Comparison of ENCODE assay signal across 9 cellular contexts in genomic region chr9:91775011-91775707, GRCh38.
DNase-seq lines count a peak whose midpoint lies in the region; ATAC-seq and TF ChIP-seq lines count a peak whose summit lies in the region.
"Had no signal": no experiment of that assay in that cellular context is flagged by ENCODE, and none has a peak within 500 bp of the region (broad histone marks: within the 10 kb centered on the region; RNA-seq: fewer than 3 reads in every experiment).

No MANE protein-coding gene starts in this region.

- CTCF ChIA-PET in Caco-2 (lab: Charles Lee): no interaction called here
- CTCF ChIA-PET in naive thymus-derived CD4-positive, alpha-beta T cell (lab: Charles Lee): no interaction called here

- H3K4me2 ChIP-seq in H9 (ENCODE audit: insufficient read depth, insufficient read length, low read length): no peak overlapping the region

- WGBS in H9 (ENCODE audit: extremely low coverage, insufficient read length, low lambda C conversion rate): no CpG with 5 or more reads among the region's 9 CpGs

- H3K27me3 ChIP-seq in Caco-2 (replicated peaks; ENCODE audit: control insufficient read depth, insufficient read depth, low read length): no peaks in the 10 kb centered on the region; the same call in 1 of the 2 replicates
- H3K27me3 ChIP-seq in H9 (ENCODE audit: insufficient read depth, low read length): no peaks in the 10 kb centered on the region
- H3K27me3 ChIP-seq in naive thymus-derived CD4-positive, alpha-beta T cell (ENCODE audit: control insufficient read depth in 2 of 2, insufficient read depth in 2 of 2, low read length in 2 of 2): peaks cover 0 to 4% of the 10 kb centered on the region in 2 donors

- H3K14ac ChIP-seq in H9 (ENCODE audit: insufficient read depth, low read length): no peak overlapping the region

- H3K4me1 ChIP-seq in Caco-2: no peaks in the 10 kb centered on the region
- H3K4me1 ChIP-seq in H9 (ENCODE audit: insufficient read depth, low read length): no peaks in the 10 kb centered on the region
- peaks cover 0 to 4% of the 10 kb centered on the region in 2 donors for H3K4me1 ChIP-seq in naive thymus-derived CD4-positive, alpha-beta T cell (ENCODE audit: control insufficient read depth in 2 of 2, insufficient read depth in 2 of 2, low read length in 2 of 2)

- no peak overlapping the region for H3K9ac ChIP-seq in H9 (ENCODE audit: extremely low read depth, insufficient read length, low read length)

- ATAC-seq in naive thymus-derived CD4-positive, alpha-beta T cell: peak; percentile 63
- peak; percentile 65 for ATAC-seq in stimulated activated naive CD8-positive, alpha-beta T cell treated with anti-CD3 and anti-CD28 coated beads, Interleukin-15, Interleukin-2, amounts not matched to agents 100 U/mL and 50 U/mL, for 24 hours
- no peak for ATAC-seq in HG03025 (IDR thresholded peaks at IDR 0.05; ENCODE audit: low FRiP score, unreplicated experiment)

- H3K9me3 Mint-ChIP-seq in Caco-2 (ENCODE audit: unreplicated experiment) (no peaks in the 10 kb centered on the region), H9 (no peaks in the 10 kb centered on the region)
- H3K9me3 Mint-ChIP-seq in naive thymus-derived CD4-positive, alpha-beta T cell: no peaks in the 10 kb centered on the region

- H2BK120ac ChIP-seq in H9 (ENCODE audit: low read depth, low read length, poor library complexity, severe bottlenecking): no peak overlapping the region

- H2BK12ac ChIP-seq in H9 (ENCODE audit: insufficient read length, low read depth, low read length): no peak overlapping the region

- H3T11ph ChIP-seq in H9 (ENCODE audit: low read length): no peak overlapping the region

- H4K20me1 ChIP-seq in H9 (ENCODE audit: control insufficient read depth, insufficient read depth, insufficient read length): no peaks in the 10 kb centered on the region

- H3K4me1 Mint-ChIP-seq in Caco-2 (ENCODE audit: low read depth, unreplicated experiment): peaks cover 7% of the 10 kb centered on the region
- H3K4me1 Mint-ChIP-seq in H9: peaks cover 6 to 21% of the 10 kb centered on the region in 2 experiments
- peaks cover 0 to 4% (median 0%) of the 10 kb centered on the region in 7 donors for H3K4me1 Mint-ChIP-seq in naive thymus-derived CD4-positive, alpha-beta T cell

- H3K79me1 ChIP-seq in H9 (ENCODE audit: insufficient read depth, low read depth, low read length, poor library complexity, severe bottlenecking): no peaks in the 10 kb centered on the region

- H3K18ac ChIP-seq in H9 (ENCODE audit: insufficient read length, low read depth, low read length): no peak overlapping the region

- no peaks in the 10 kb centered on the region for H3K36me3 ChIP-seq in Caco-2 (ENCODE audit: control insufficient read depth, insufficient read depth, low read length)
- no peaks in the 10 kb centered on the region for H3K36me3 ChIP-seq in naive thymus-derived CD4-positive, alpha-beta T cell (ENCODE audit: control insufficient read depth in 2 of 3, insufficient read depth in 3 of 3, low read length in 3 of 3)

- H3K4me3 ChIP-seq in Caco-2 (ENCODE audit: low read depth, low read length): no peak overlapping the region
- H3K4me3 ChIP-seq in naive thymus-derived CD4-positive, alpha-beta T cell (ENCODE audit: low read length): no peak overlapping the region
- H3K4me3 ChIP-seq: SK-N-MC had no signal

- DNase-seq in Caco-2 (peak; percentile 55 to 64), H9 (peak; percentile 84), NCI-H748 treated with DMSO at 0.1 percent for 48 hours (lab: John Stamatoyannopoulos, UW) (peak; percentile 49), epidermal melanocyte (ENCODE audit: insufficient read length, low spot score) (peak; percentile 28)
- DNase-seq in activated CD8-positive, alpha-beta memory T cell treated with anti-CD3 and anti-CD28 coated beads for 4 hours (ENCODE audit: low read depth in 2 of 2): peak; percentile 38 to 40
- peak in 7 of 9 donors; percentile 16 to 65 (median 33) for DNase-seq in naive thymus-derived CD4-positive, alpha-beta T cell
- peak; percentile 73 for DNase-seq in stimulated activated naive CD8-positive, alpha-beta T cell treated with anti-CD3 and anti-CD28 coated beads, Interleukin-15, Interleukin-2, amounts not matched to agents 100 U/mL and 50 U/mL, for 24 hours

- H4K8ac ChIP-seq in H9 (replicated peaks; ENCODE audit: insufficient read length, low read depth, low read length): no peak overlapping the region

- TF ChIP-seq CTCF in Caco-2 (IDR thresholded peaks at IDR 0.05; ENCODE audit: insufficient read depth in 1 of 2, low read depth in 1 of 2, low read length in 1 of 2, severe bottlenecking in 1 of 2, unreplicated experiment in 1 of 2): peak; percentile 67 to 73
- TF ChIP-seq CTCF in H9 (conservative IDR thresholded peaks at IDR 0.05): peak; percentile 93

- no peak overlapping the region for H3K27ac Mint-ChIP-seq in Caco-2 (ENCODE audit: unreplicated experiment)
- no peak overlapping the region for H3K27ac Mint-ChIP-seq in H9
- no peak overlapping the region for H3K27ac Mint-ChIP-seq in naive thymus-derived CD4-positive, alpha-beta T cell

- no peaks in the 10 kb centered on the region for H3K23me2 ChIP-seq in H9 (ENCODE audit: insufficient read length, low read depth, low read length, poor library complexity, severe bottlenecking)

- no peak overlapping the region for H3K4me3 Mint-ChIP-seq in Caco-2 (ENCODE audit: unreplicated experiment)
- H3K4me3 Mint-ChIP-seq in H9: no peak overlapping the region
- no peak overlapping the region for H3K4me3 Mint-ChIP-seq in naive thymus-derived CD4-positive, alpha-beta T cell

- no peak overlapping the region for H2AFZ ChIP-seq in H9 (ENCODE audit: low read length)

- POLR2A ChIA-PET in Caco-2 (lab: Charles Lee): no interaction called here
- POLR2A ChIA-PET in naive thymus-derived CD4-positive, alpha-beta T cell (lab: Charles Lee): no interaction called here

- no peaks in the 10 kb centered on the region for H3K79me2 ChIP-seq in H9 (ENCODE audit: insufficient read depth, low read length)

- no peak overlapping the region for H3K4ac ChIP-seq in H9 (ENCODE audit: low read depth, low read length)

- no peak overlapping the region for H3K23ac ChIP-seq in H9 (ENCODE audit: insufficient read length, low read depth, low read length)

- H3K9me3 ChIP-seq in Caco-2: no peaks in the 10 kb centered on the region
- H3K9me3 ChIP-seq in H9 (ENCODE audit: control insufficient read depth, low read depth, low read length): no peaks in the 10 kb centered on the region
- H3K9me3 ChIP-seq in naive thymus-derived CD4-positive, alpha-beta T cell (ENCODE audit: control insufficient read depth in 2 of 3, low read length in 3 of 3): no peaks in the 10 kb centered on the region

- H2BK20ac ChIP-seq in H9 (ENCODE audit: low read depth, low read length, poor library complexity, severe bottlenecking): no peak overlapping the region

- no peaks in the 10 kb centered on the region for H3K36me3 Mint-ChIP-seq in Caco-2 (ENCODE audit: insufficient read depth, unreplicated experiment)
- no peaks in the 10 kb centered on the region; a peak in 1 of 7 replicates for H3K36me3 Mint-ChIP-seq in H9 (ENCODE audit: insufficient read depth in 1 of 3, low read depth in 3 of 3)
- no peaks in the 10 kb centered on the region for H3K36me3 Mint-ChIP-seq in naive thymus-derived CD4-positive, alpha-beta T cell

- no peak overlapping the region for H3K27ac ChIP-seq in H9 (ENCODE audit: insufficient read length, low read depth, low read length)
- H3K27ac ChIP-seq in naive thymus-derived CD4-positive, alpha-beta T cell (ENCODE audit: low read depth, low read length): no peak overlapping the region
- H3K27ac ChIP-seq: SK-N-MC had no signal

- H3K27me3 Mint-ChIP-seq in Caco-2 (ENCODE audit: insufficient read depth, unreplicated experiment) (peaks cover 4% of the 10 kb centered on the region), H9 (ENCODE audit: low read depth) (peaks cover 8% of the 10 kb centered on the region; the same call in 1 of the 2 replicates)
- H3K27me3 Mint-ChIP-seq in naive thymus-derived CD4-positive, alpha-beta T cell: peaks cover 16 to 32% (median 29%) of the 10 kb centered on the region in 5 donors

- intact Hi-C loops in Caco-2 (cut with micrococcal nuclease; ENCODE audit: unreplicated experiment): loop anchor here (1.0 to 10.0 kb wide), 2 partner anchors 175 to 250 kb away; partner anchors contain the start of gene ROR2
- intact Hi-C loops in naive thymus-derived CD4-positive, alpha-beta T cell (cut with micrococcal nuclease): loop anchor here in 1 of 2 donors (1.0 kb wide), 2 partner anchors 175 to 203 kb away; partner anchors contain the start of gene ROR2

- H3K56ac ChIP-seq in H9 (ENCODE audit: insufficient read length, low read depth, low read length): no peak overlapping the region

- H2BK15ac ChIP-seq in H9 (ENCODE audit: low read depth, low read length): no peak overlapping the region

- H2BK5ac ChIP-seq in H9 (ENCODE audit: insufficient read length, low read length): no peak overlapping the region

- no peak overlapping the region for H4K5ac ChIP-seq in H9 (ENCODE audit: insufficient read length, low read depth, low read length)

- no peak overlapping the region for H4K91ac ChIP-seq in H9 (ENCODE audit: insufficient read length, low read depth, low read length)

- BruUV-seq in Caco-2 (replicated peaks; lab: Mats Ljungman, UMichigan): no TSS peak

- no peak overlapping the region for H2AK5ac ChIP-seq in H9 (ENCODE audit: insufficient read length, low read length)

Comparison
In these comparisons a context has a peak if more than half of its experiments do, and no peak if none do; other contexts are left out.
1. DNase-seq: peak in every context shown above with its lines; median percentile 84 in H9; 73 in stimulated activated naive CD8-positive, alpha-beta T cell treated with anti-CD3 and anti-CD28 coated beads, Interleukin-15, Interleukin-2, amounts not matched to agents 100 U/mL and 50 U/mL, for 24 hours; 60 in Caco-2; 49 in NCI-H748 treated with DMSO at 0.1 percent for 48 hours; 39 in activated CD8-positive, alpha-beta memory T cell treated with anti-CD3 and anti-CD28 coated beads for 4 hours; 33 in naive thymus-derived CD4-positive, alpha-beta T cell; 28 in epidermal melanocyte.